Comparison of ENCODE assay signal across 1 cellular context in genomic region chr4:38368612-38369011, GRCh38.
TF ChIP-seq lines count a peak whose summit lies in the region.

No MANE protein-coding gene starts in this region.

TF ChIP-seq in GM23338, 12 proteins besides CTCF, POLR2A, EP300 and RAD21 (continued from another document):
- TF ChIP-seq, protein P1, sequence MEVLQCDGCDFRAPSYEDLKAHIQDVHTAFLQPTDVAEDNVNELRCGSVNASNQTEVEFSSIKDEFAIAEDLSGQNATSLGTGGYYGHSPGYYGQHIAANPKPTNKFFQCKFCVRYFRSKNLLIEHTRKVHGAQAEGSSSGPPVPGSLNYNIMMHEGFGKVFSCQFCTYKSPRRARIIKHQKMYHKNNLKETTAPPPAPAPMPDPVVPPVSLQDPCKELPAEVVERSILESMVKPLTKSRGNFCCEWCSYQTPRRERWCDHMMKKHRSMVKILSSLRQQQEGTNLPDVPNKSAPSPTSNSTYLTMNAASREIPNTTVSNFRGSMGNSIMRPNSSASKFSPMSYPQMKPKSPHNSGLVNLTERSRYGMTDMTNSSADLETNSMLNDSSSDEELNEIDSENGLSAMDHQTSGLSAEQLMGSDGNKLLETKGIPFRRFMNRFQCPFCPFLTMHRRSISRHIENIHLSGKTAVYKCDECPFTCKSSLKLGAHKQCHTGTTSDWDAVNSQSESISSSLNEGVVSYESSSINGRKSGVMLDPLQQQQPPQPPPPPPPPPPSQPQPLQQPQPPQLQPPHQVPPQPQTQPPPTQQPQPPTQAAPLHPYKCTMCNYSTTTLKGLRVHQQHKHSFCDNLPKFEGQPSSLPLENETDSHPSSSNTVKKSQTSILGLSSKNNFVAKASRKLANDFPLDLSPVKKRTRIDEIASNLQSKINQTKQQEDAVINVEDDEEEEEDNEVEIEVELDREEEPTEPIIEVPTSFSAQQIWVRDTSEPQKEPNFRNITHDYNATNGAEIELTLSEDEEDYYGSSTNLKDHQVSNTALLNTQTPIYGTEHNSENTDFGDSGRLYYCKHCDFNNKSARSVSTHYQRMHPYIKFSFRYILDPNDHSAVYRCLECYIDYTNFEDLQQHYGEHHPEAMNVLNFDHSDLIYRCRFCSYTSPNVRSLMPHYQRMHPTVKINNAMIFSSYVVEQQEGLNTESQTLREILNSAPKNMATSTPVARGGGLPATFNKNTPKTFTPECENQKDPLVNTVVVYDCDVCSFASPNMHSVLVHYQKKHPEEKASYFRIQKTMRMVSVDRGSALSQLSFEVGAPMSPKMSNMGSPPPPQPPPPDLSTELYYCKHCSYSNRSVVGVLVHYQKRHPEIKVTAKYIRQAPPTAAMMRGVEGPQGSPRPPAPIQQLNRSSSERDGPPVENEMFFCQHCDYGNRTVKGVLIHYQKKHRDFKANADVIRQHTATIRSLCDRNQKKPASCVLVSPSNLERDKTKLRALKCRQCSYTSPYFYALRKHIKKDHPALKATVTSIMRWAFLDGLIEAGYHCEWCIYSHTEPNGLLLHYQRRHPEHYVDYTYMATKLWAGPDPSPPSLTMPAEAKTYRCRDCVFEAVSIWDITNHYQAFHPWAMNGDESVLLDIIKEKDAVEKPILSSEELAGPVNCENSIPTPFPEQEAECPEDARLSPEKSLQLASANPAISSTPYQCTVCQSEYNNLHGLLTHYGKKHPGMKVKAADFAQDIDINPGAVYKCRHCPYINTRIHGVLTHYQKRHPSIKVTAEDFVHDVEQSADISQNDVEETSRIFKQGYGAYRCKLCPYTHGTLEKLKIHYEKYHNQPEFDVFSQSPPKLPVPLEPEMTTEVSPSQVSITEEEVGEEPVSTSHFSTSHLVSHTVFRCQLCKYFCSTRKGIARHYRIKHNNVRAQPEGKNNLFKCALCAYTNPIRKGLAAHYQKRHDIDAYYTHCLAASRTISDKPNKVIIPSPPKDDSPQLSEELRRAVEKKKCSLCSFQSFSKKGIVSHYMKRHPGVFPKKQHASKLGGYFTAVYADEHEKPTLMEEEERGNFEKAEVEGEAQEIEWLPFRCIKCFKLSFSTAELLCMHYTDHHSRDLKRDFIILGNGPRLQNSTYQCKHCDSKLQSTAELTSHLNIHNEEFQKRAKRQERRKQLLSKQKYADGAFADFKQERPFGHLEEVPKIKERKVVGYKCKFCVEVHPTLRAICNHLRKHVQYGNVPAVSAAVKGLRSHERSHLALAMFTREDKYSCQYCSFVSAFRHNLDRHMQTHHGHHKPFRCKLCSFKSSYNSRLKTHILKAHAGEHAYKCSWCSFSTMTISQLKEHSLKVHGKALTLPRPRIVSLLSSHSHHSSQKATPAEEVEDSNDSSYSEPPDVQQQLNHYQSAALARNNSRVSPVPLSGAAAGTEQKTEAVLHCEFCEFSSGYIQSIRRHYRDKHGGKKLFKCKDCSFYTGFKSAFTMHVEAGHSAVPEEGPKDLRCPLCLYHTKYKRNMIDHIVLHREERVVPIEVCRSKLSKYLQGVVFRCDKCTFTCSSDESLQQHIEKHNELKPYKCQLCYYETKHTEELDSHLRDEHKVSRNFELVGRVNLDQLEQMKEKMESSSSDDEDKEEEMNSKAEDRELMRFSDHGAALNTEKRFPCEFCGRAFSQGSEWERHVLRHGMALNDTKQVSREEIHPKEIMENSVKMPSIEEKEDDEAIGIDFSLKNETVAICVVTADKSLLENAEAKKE (CRISPR knock-in tag; IDR thresholded peaks at IDR 0.05) = no peak
- no peak for TF ChIP-seq STAT1 (IDR thresholded peaks at IDR 0.05; ENCODE audit: unreplicated experiment)
- TF ChIP-seq ZNF331 (CRISPR knock-in tag; IDR thresholded peaks at IDR 0.05; ENCODE audit: low read depth) = no peak
- no peak for TF ChIP-seq JUNB (IDR thresholded peaks at IDR 0.05; ENCODE audit: unreplicated experiment)
- TF ChIP-seq EZH2 (IDR thresholded peaks at IDR 0.05; ENCODE audit: low read depth, unreplicated experiment) = no peak
- TF ChIP-seq CREB1 (CRISPR knock-in tag; IDR thresholded peaks at IDR 0.05; ENCODE audit: low read depth) = no peak
